In genomic region chr7:151250181-151251095, GRCh38 we compare ENCODE assay signal across 10 cellular contexts. TPM values are rescaled to one million over a fixed set of nuclear protein-coding genes. Genes with fewer than 3 reads are reported as not detected.
A peak's percentile ranks its signal among the peaks of the same experiment; 100 is the strongest.
DNase-seq lines count a peak whose midpoint lies in the region; ATAC-seq and TF ChIP-seq lines count a peak whose summit lies in the region.
"Had no signal": no experiment of that assay in that cellular context is flagged by ENCODE, and none has a peak within 500 bp of the region (broad histone marks: within the 10 kb centered on the region; RNA-seq: fewer than 3 reads in every experiment).

No MANE protein-coding gene starts in this region.

- no peaks in the 10 kb centered on the region for H3K9me3 Mint-ChIP-seq in HFFc6

- TF ChIP-seq POLR2A in suprapubic skin (IDR thresholded peaks at IDR 0.05), result no peak

- DNase-seq in HFFc6, result no peak
- no peak for DNase-seq in caudate nucleus (lab: John Stamatoyannopoulos, UW)
- DNase-seq in suprapubic skin (ENCODE audit: low spot score in 2 of 2), result peak in 1 of 2 donors; percentile 56
- no peak for DNase-seq in NCI-H510A (lab: John Stamatoyannopoulos, UW)
- DNase-seq in activated CD4-positive, alpha-beta T cell treated with anti-CD3 and anti-CD28 coated beads for 1 hour, result no peak
- DNase-seq: NCI-H1694 had no signal

- no peaks in the 10 kb centered on the region for H3K36me3 ChIP-seq in muscle layer of duodenum (ENCODE audit: control insufficient read depth in 1 of 2, insufficient read depth in 2 of 2, low read length in 2 of 2)
- no peaks in the 10 kb centered on the region for H3K36me3 ChIP-seq in suprapubic skin

- peak overlapping the region; percentile 85 for H3K27ac Mint-ChIP-seq in HFFc6

- H3K4me1 ChIP-seq in muscle layer of duodenum (ENCODE audit: control insufficient read depth in 1 of 2, insufficient read depth in 2 of 2, low read length in 2 of 2) (peaks cover 3 to 60% of the 10 kb centered on the region in 2 donors), suprapubic skin (peaks cover 73% of the 10 kb centered on the region)

- H3K27ac ChIP-seq in caudate nucleus (ENCODE audit: low read depth, low read length) (peak overlapping the region; percentile 88), muscle layer of duodenum (ENCODE audit: low read length) (peak overlapping the region; percentile 82), suprapubic skin (peak overlapping the region; percentile 86)

- H3K36me3 Mint-ChIP-seq in HFFc6 (ENCODE audit: low read depth), result no peaks in the 10 kb centered on the region

- no peak for TF ChIP-seq CTCF in HFFc6 (IDR thresholded peaks at IDR 0.05)
- no peak for TF ChIP-seq CTCF in suprapubic skin (IDR thresholded peaks at IDR 0.05)

- H3K9me3 ChIP-seq in muscle layer of duodenum (ENCODE audit: control insufficient read depth in 1 of 2, low read length in 2 of 2) (no peaks in the 10 kb centered on the region), suprapubic skin (no peaks in the 10 kb centered on the region)
- H3K9me3 ChIP-seq: mucosa of descending colon had no signal

- H3K27me3 Mint-ChIP-seq in HFFc6 (ENCODE audit: insufficient read depth), result peaks cover 8% of the 10 kb centered on the region

- no peak for TF ChIP-seq EP300 in suprapubic skin (IDR thresholded peaks at IDR 0.05)

- peaks cover 55% of the 10 kb centered on the region for H3K4me1 Mint-ChIP-seq in HFFc6 (ENCODE audit: low read depth)

- peak overlapping the region; percentile 80 for H3K4me3 Mint-ChIP-seq in HFFc6

- ATAC-seq in HG03571 (IDR thresholded peaks at IDR 0.05; ENCODE audit: unreplicated experiment), result no peak

- H3K4me3 ChIP-seq in muscle layer of duodenum (ENCODE audit: low read depth in 1 of 2, low read length in 2 of 2) (peak overlapping the region in 1 of 2 donors; percentile 64), suprapubic skin (peak overlapping the region; percentile 58)
- H3K4me3 ChIP-seq: mucosa of descending colon had no signal

- 56% methylated on average over 6 of the region's 6 CpGs for WGBS in suprapubic skin

- H3K27me3 ChIP-seq in muscle layer of duodenum (ENCODE audit: low read depth, low read length) (peaks cover 8% of the 10 kb centered on the region), suprapubic skin (peaks cover 5% of the 10 kb centered on the region)

RNA-seq across cellular contexts. Expression of gene SMARCD3, which starts 1.9 kb away (rescaled TPM):
- 10 to 100 TPM; 28.0 to 32.9 (median 31.2) TPM for total RNA-seq in HFFc6 (2021; fragmentation: NEBNext Ultra II Directional; extraction: Animal tissue kit (Norgen Biotek cat#: 25700))
- 10 to 100 TPM in 2 of 4 donors, 1 to 10 TPM in 2; 9.6 to 15.8 (median 10.9) TPM for total RNA-seq in suprapubic skin

RNA-seq across cellular contexts. Expression of gene CHPF2, which starts 18.2 kb away (rescaled TPM):
- total RNA-seq in HFFc6 (2021; fragmentation: NEBNext Ultra II Directional; extraction: Animal tissue kit (Norgen Biotek cat#: 25700)), result 100 to 1,000 TPM; 125 to 171 (median 138) TPM
- 10 to 100 TPM; 21.5 to 28.6 (median 25.4) TPM for total RNA-seq in suprapubic skin

RNA-seq across cellular contexts. Expression of gene ABCF2, which starts 23.4 kb away (rescaled TPM):
- total RNA-seq in HFFc6 (2021; fragmentation: NEBNext Ultra II Directional; extraction: Animal tissue kit (Norgen Biotek cat#: 25700)), result 10 to 100 TPM; 63.8 to 79.7 (median 67.8) TPM
- 10 to 100 TPM; 25.3 to 96.5 (median 40.1) TPM for total RNA-seq in suprapubic skin

RNA-seq across cellular contexts. Expression of gene H2BK1, which starts 40.1 kb away (rescaled TPM):
- total RNA-seq in HFFc6 (2021; fragmentation: NEBNext Ultra II Directional; extraction: Animal tissue kit (Norgen Biotek cat#: 25700)), result not detected
- total RNA-seq in suprapubic skin, result not detected
- total RNA-seq: esophagus mucosa, mucosa of descending colon had no signal

Comparison
In these comparisons a context has a peak if more than half of its experiments do, and no peak if none do; other contexts are left out.
1. RNA of gene CHPF2, which starts 18.2 kb away (total RNA-seq): 125 to 171 TPM in HFFc6; 21.5 to 28.6 TPM in suprapubic skin; every median in the first group is over 4 times any median in the second.
2. Peak in every context shown above with its lines, with median percentiles within 50 percentile points of each other: H3K27ac ChIP-seq.